ENCODE assay signal across 30 cellular contexts in the genomic region with DNA sequence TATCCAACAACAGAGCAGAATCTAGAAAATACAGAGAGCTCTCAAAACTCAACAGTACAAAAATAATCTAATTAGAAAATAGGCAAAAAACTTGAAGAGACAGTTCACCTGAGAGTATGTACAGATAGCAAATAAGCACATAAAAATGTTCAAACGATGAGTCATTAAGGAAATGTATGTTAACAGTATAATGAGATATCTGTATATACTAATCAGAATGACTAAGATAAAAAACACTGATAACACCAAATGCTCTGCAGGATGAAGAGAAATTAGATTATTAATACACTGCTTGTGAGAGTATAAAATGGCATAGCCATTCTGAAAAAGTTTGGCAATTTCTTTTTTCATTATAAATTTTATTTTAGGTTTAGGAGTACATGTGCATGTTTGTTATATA.
"Had no signal": no experiment of that assay in that cellular context is flagged by ENCODE, and none has a peak within 500 bp of the region (broad histone marks: within the 10 kb centered on the region; RNA-seq: fewer than 3 reads in every experiment).

No MANE protein-coding gene starts in this region.

- H3K4me3 Mint-ChIP-seq: immature natural killer cell; mesothelial cell of epicardium; naive B cell; natural killer cell; nephron progenitor cell; neural progenitor cell; stimulated activated memory B cell treated with anti-CD40 and anti-IgM and Interleukin-4, amounts not matched to agents 10 μg/mL and 1 μg/mL and 100 μg/mL, for 72 hours had no signal

- H3K9me3 ChIP-seq: lower lobe of right lung, neutrophil, ovary, right lobe of liver, thoracic aorta, tibial artery, upper lobe of right lung had no signal

- H3K9me3 Mint-ChIP-seq: nephron progenitor cell, neural progenitor cell had no signal

- H3K27ac Mint-ChIP-seq: immature natural killer cell; mesothelial cell of epicardium; naive B cell; natural killer cell; nephron progenitor cell; neural progenitor cell; progenitor cell of endocrine pancreas; stimulated activated memory B cell treated with anti-CD40 and anti-IgM and Interleukin-4, amounts not matched to agents 10 μg/mL and 1 μg/mL and 100 μg/mL, for 72 hours had no signal

- H3K27me3 ChIP-seq: left lung, neural progenitor cell, neutrophil, ovary, right atrium auricular region, right lobe of liver, suprapubic skin, tibial artery, upper lobe of right lung had no signal

- H3K4me3 ChIP-seq: left lung, lower lobe of right lung, neural progenitor cell, ovary, right atrium auricular region, right lobe of liver, smooth muscle cell, suprapubic skin, thoracic aorta, tibial artery, upper lobe of right lung had no signal

- H3K27me3 Mint-ChIP-seq: naive B cell; progenitor cell of endocrine pancreas; stimulated activated memory B cell treated with anti-CD40 and anti-IgM and Interleukin-4, amounts not matched to agents 10 μg/mL and 1 μg/mL and 100 μg/mL, for 72 hours had no signal

- H3K4me1 ChIP-seq: left lung, lower lobe of right lung, neural progenitor cell, right atrium auricular region, right lobe of liver, suprapubic skin, tibial artery, upper lobe of right lung had no signal

- ATAC-seq: left colon; left lung; lower lobe of right lung; natural killer cell; right lobe of liver; stimulated activated memory B cell treated with anti-CD40 and anti-IgM and Interleukin-4, amounts not matched to agents 10 μg/mL and 1 μg/mL and 100 μg/mL, for 72 hours; upper lobe of right lung had no signal

- DNase-seq: hypothalamus; immature natural killer cell; kidney; left colon; left lung; lower lobe of right lung; mesendoderm; naive B cell; natural killer cell; nephron progenitor cell; occipital lobe; ovary; right lobe of liver; stimulated activated CD4-positive, alpha-beta T cell treated with anti-CD3 and anti-CD28 coated beads, Interleukin-1b, Interleukin-23, amount 100 ng/mL, for 48 hours; stimulated activated CD4-positive, alpha-beta T cell treated with anti-CD3 and anti-CD28 coated beads, Interleukin-2, amount 100 ng/mL, for 48 hours; stimulated activated CD4-positive, alpha-beta T cell treated with anti-CD3 and anti-CD28 coated beads, Interleukin-4, amount 100 ng/mL, for 4 hours; stimulated activated CD8-positive, alpha-beta memory T cell treated with anti-CD3 and anti-CD28 coated beads, Interleukin-4, amount 100 ng/mL, for 48 hours; stimulated activated naive CD4-positive, alpha-beta T cell treated with Interleukin-2 at 50 U/mL for 16 hours; tibial artery; trophoblast cell; upper lobe of right lung had no signal

- H3K27ac ChIP-seq: left lung, lower lobe of right lung, neural progenitor cell, neutrophil, ovary, right atrium auricular region, right lobe of liver, suprapubic skin, thoracic aorta, tibial artery, upper lobe of right lung had no signal

- H3K36me3 Mint-ChIP-seq: mesothelial cell of epicardium; naive B cell; neural progenitor cell; stimulated activated memory B cell treated with anti-CD40 and anti-IgM and Interleukin-4, amounts not matched to agents 10 μg/mL and 1 μg/mL and 100 μg/mL, for 72 hours had no signal

- H3K36me3 ChIP-seq: left lung, lower lobe of right lung, neural progenitor cell, neutrophil, ovary, right atrium auricular region, right lobe of liver, suprapubic skin, thoracic aorta, tibial artery, upper lobe of right lung had no signal

- H3K4me1 Mint-ChIP-seq: immature natural killer cell; mesothelial cell of epicardium; naive B cell; natural killer cell; nephron progenitor cell; neural progenitor cell; stimulated activated memory B cell treated with anti-CD40 and anti-IgM and Interleukin-4, amounts not matched to agents 10 μg/mL and 1 μg/mL and 100 μg/mL, for 72 hours had no signal
